ENCODE assay signal across 31 cellular contexts in genomic region chr17:62847426-62847825, GRCh38. TPM values are rescaled to one million over a fixed set of nuclear protein-coding genes. Genes with fewer than 3 reads are reported as not detected.
"Had no signal": no experiment of that assay in that cellular context is flagged by ENCODE, and none has a peak within 500 bp of the region (broad histone marks: within the 10 kb centered on the region; RNA-seq: fewer than 3 reads in every experiment).

No MANE protein-coding gene starts in this region.

- H3K4me1 ChIP-seq: colonic mucosa, gastroesophageal sphincter, heart left ventricle, left lung, right lobe of liver, thyroid gland, uterus had no signal

- H3K27ac Mint-ChIP-seq: nephron progenitor cell; stimulated activated naive CD8-positive, alpha-beta T cell treated with anti-CD3 and anti-CD28 coated beads, Interleukin-15, amount 100 ng/mL, for 72 hours; type B pancreatic cell had no signal

- H3K4me3 ChIP-seq: colonic mucosa, gastroesophageal sphincter, heart left ventricle, hepatocyte, left lung, ovary, right lobe of liver, thyroid gland, uterus had no signal

- DNase-seq: colonic mucosa; dermis blood vessel endothelial cell; foreskin fibroblast; heart left ventricle; left cardiac atrium; left lung; mesendoderm; midbrain; naive thymus-derived CD8-positive, alpha-beta T cell; nephron progenitor cell; nucleus accumbens; ovary; retina; small intestine; stimulated activated CD4-positive, alpha-beta T cell treated with anti-CD3 and anti-CD28 coated beads, Interleukin-15, amount 100 ng/mL, for 24 hours; stimulated activated CD4-positive, alpha-beta T cell treated with anti-CD3 and anti-CD28 coated beads, Interleukin-2, amount 100 ng/mL, for 48 hours; stimulated activated naive CD4-positive, alpha-beta T cell; stimulated activated naive CD8-positive, alpha-beta T cell treated with anti-CD3 and anti-CD28 coated beads, Interleukin-15, amount 100 ng/mL, for 72 hours; thyroid gland; uterus had no signal

- H3K36me3 Mint-ChIP-seq: naive thymus-derived CD8-positive, alpha-beta T cell; type B pancreatic cell had no signal

- H3K79me2 ChIP-seq: hepatocyte had no signal

- H3K4me3 Mint-ChIP-seq: central memory CD8-positive, alpha-beta T cell; naive thymus-derived CD8-positive, alpha-beta T cell; nephron progenitor cell; stimulated activated naive CD8-positive, alpha-beta T cell treated with anti-CD3 and anti-CD28 coated beads, Interleukin-15, amount 100 ng/mL, for 72 hours; type B pancreatic cell had no signal

- H2AFZ ChIP-seq: hepatocyte had no signal

- H3K27me3 Mint-ChIP-seq: stimulated activated naive CD8-positive, alpha-beta T cell treated with anti-CD3 and anti-CD28 coated beads, Interleukin-15, amount 100 ng/mL, for 72 hours had no signal

- H3K9me3 Mint-ChIP-seq: central memory CD8-positive, alpha-beta T cell; stimulated activated naive CD8-positive, alpha-beta T cell treated with anti-CD3 and anti-CD28 coated beads, Interleukin-15, amount 100 ng/mL, for 72 hours; type B pancreatic cell had no signal

- H3K27ac ChIP-seq: colonic mucosa, epithelial cell of prostate, gastroesophageal sphincter, heart left ventricle, hepatocyte, left lung, ovary, right lobe of liver, thyroid gland, uterus had no signal

- H3K4me2 ChIP-seq: hepatocyte had no signal

- H3K9me3 ChIP-seq: colonic mucosa, gastroesophageal sphincter, heart left ventricle, left lung, ovary, right lobe of liver, thyroid gland, uterus had no signal

- H3K4me1 Mint-ChIP-seq: central memory CD8-positive, alpha-beta T cell; naive thymus-derived CD8-positive, alpha-beta T cell; stimulated activated naive CD8-positive, alpha-beta T cell treated with anti-CD3 and anti-CD28 coated beads, Interleukin-15, amount 100 ng/mL, for 72 hours had no signal

- FAIRE-seq: small intestine had no signal

- H3K36me3 ChIP-seq: colonic mucosa, gastroesophageal sphincter, heart left ventricle, left lung, ovary, right lobe of liver, thyroid gland, uterus had no signal

- H3K27me3 ChIP-seq: colonic mucosa, gastroesophageal sphincter, heart left ventricle, hepatocyte, left lung, ovary, right lobe of liver, thyroid gland, uterus had no signal

- ATAC-seq: esophagus mucosa; gastroesophageal sphincter; heart left ventricle; left cardiac atrium; left lung; naive thymus-derived CD8-positive, alpha-beta T cell; right lobe of liver; stimulated activated naive CD8-positive, alpha-beta T cell treated with anti-CD3 and anti-CD28 coated beads, Interleukin-15, amount 100 ng/mL, for 72 hours had no signal

RNA-seq across cellular contexts. Expression of gene MARCHF10, which starts 39.3 kb away (rescaled TPM):
- total RNA-seq: colonic mucosa, dermis blood vessel endothelial cell, esophagus mucosa, heart left ventricle, hepatocyte, left cardiac atrium, lower leg skin, myocyte, posterior vena cava, pulmonary artery endothelial cell, right lobe of liver had no signal
- polyA plus RNA-seq: heart left ventricle, hepatocyte had no signal
